ENCODE assay signal across 31 cellular contexts in the genomic region with DNA sequence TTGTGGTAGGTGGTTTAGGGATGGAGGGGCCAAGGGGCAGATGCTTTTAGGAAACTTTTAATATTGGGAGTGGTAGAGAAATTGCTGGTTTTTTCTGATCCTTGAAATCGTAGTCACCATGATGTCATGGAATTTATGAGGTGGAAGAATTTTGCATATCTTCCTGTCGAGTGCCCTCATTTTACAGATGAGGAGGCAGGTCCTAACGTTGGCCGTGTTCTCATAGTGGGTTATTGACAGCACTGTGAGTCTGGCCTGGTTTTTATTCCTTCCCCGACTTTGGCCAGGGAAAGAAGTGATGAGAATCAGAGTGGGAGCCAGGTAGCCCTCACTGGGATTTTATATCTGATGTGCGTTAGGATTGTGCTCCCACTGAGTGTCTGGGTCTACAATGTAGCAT. TPM values are rescaled to one million over a fixed set of nuclear protein-coding genes. Genes with fewer than 3 reads are reported as not detected.
DNase-seq lines count a peak whose midpoint lies in the region; ATAC-seq and TF ChIP-seq lines count a peak whose summit lies in the region.
"Had no signal": no experiment of that assay in that cellular context is flagged by ENCODE, and none has a peak within 500 bp of the region (broad histone marks: within the 10 kb centered on the region; RNA-seq: fewer than 3 reads in every experiment).

No MANE protein-coding gene starts in this region.

- TF ChIP-seq CTCF in CD8-positive, alpha-beta T cell (IDR thresholded peaks at IDR 0.05), result no peak
- no peak for TF ChIP-seq CTCF in osteocyte (IDR thresholded peaks at IDR 0.05)

- POLR2A ChIA-PET in CD8-positive, alpha-beta T cell (lab: Charles Lee), result no interaction called here

- no peak for ATAC-seq in CD8-positive, alpha-beta T cell
- no peak for ATAC-seq in stimulated activated memory B cell treated with anti-CD40 and anti-IgM and Interleukin-4, amounts not matched to agents 10 μg/mL and 1 μg/mL and 100 μg/mL, for 72 hours
- ATAC-seq in GM19351 (IDR thresholded peaks at IDR 0.05; ENCODE audit: unreplicated experiment) (no peak), GM19324 (IDR thresholded peaks at IDR 0.05; ENCODE audit: low FRiP score, unreplicated experiment) (no peak)
- ATAC-seq: A549, HepG2, psoas muscle had no signal

- H3K27me3 Mint-ChIP-seq in activated CD4-positive, alpha-beta T cell treated with anti-CD3 and anti-CD28 coated beads, Interleukin-2, amount 10 ng/mL, durations not matched to agents 24 days and 14 days, result no peaks in the 10 kb centered on the region
- H3K27me3 Mint-ChIP-seq in CD8-positive, alpha-beta T cell (ENCODE audit: low read depth), result no peaks in the 10 kb centered on the region
- no peaks in the 10 kb centered on the region for H3K27me3 Mint-ChIP-seq in activated T-helper 2 cell treated with anti-CD3 and anti-CD28 coated beads, Interferon-gamma antibody, Interleukin-2, Interleukin-4, amounts not matched to agents 10 μg/mL and 5 μg/mL and 100 μg/mL, durations not matched to agents 14 hours and 24 hours and 36 hours (ENCODE audit: low read depth)
- no peaks in the 10 kb centered on the region for H3K27me3 Mint-ChIP-seq in stimulated activated memory B cell treated with anti-CD40 and anti-IgM and Interleukin-4, amounts not matched to agents 10 μg/mL and 1 μg/mL and 100 μg/mL, for 72 hours
- H3K27me3 Mint-ChIP-seq in osteocyte (ENCODE audit: unreplicated experiment), result no peaks in the 10 kb centered on the region

- DNase-seq in activated CD4-positive, alpha-beta T cell treated with anti-CD3 and anti-CD28 coated beads, Interleukin-2, amount 10 ng/mL, durations not matched to agents 24 days and 14 days, result no peak
- DNase-seq in activated CD4-positive, alpha-beta T cell treated with anti-CD3 and anti-CD28 coated beads, Interleukin-2, amount 50 U/mL, for 4 hours, result no peak
- no peak for DNase-seq in CD8-positive, alpha-beta T cell
- DNase-seq in activated T-helper 2 cell treated with anti-CD3 and anti-CD28 coated beads, Interferon-gamma antibody, Interleukin-2, Interleukin-4, amounts not matched to agents 10 μg/mL and 5 μg/mL and 100 μg/mL, durations not matched to agents 14 hours and 24 hours and 36 hours (ENCODE audit: low spot score), result no peak
- DNase-seq in osteocyte (ENCODE audit: extremely low spot score, unreplicated experiment), result no peak
- DNase-seq: activated CD4-positive, CD25-positive, alpha-beta regulatory T cell treated with anti-CD3 and anti-CD28 coated beads, Interleukin-2, amount 50 U/mL, for 72 hours; amniotic stem cell; C1 segment of cervical spinal cord; dorsolateral prefrontal cortex; foreskin fibroblast; GDM1; GM23248; immature natural killer cell; left ventricle myocardium inferior; NCI-H1105 treated with DMSO at 0.1 percent for 48 hours; NK-92 treated with Interleukin-12 subunit alpha and Interleukin-12 subunit beta, amount 100 ng/mL, for 24 hours; Peyer's patch; psoas muscle; stomach; T-helper 9 cell had no signal

- H3K36me3 ChIP-seq in CD8-positive, alpha-beta T cell (ENCODE audit: insufficient read depth, low read length), result peaks cover 78% of the 10 kb centered on the region

- no peaks in the 10 kb centered on the region for H3K9me3 ChIP-seq in CD8-positive, alpha-beta T cell (ENCODE audit: low read length)
- H3K9me3 ChIP-seq: left ventricle myocardium inferior, Peyer's patch, psoas muscle, stomach had no signal

- H3K36me3 Mint-ChIP-seq in activated CD4-positive, alpha-beta T cell treated with anti-CD3 and anti-CD28 coated beads, Interleukin-2, amount 10 ng/mL, durations not matched to agents 24 days and 14 days (ENCODE audit: low read depth), result peaks cover 81% of the 10 kb centered on the region
- peaks cover 93% of the 10 kb centered on the region for H3K36me3 Mint-ChIP-seq in CD8-positive, alpha-beta T cell
- peaks cover 90% of the 10 kb centered on the region for H3K36me3 Mint-ChIP-seq in activated T-helper 2 cell treated with anti-CD3 and anti-CD28 coated beads, Interferon-gamma antibody, Interleukin-2, Interleukin-4, amounts not matched to agents 10 μg/mL and 5 μg/mL and 100 μg/mL, durations not matched to agents 14 hours and 24 hours and 36 hours (ENCODE audit: low read depth)
- peaks cover 93% of the 10 kb centered on the region for H3K36me3 Mint-ChIP-seq in stimulated activated memory B cell treated with anti-CD40 and anti-IgM and Interleukin-4, amounts not matched to agents 10 μg/mL and 1 μg/mL and 100 μg/mL, for 72 hours
- peaks cover 71% of the 10 kb centered on the region for H3K36me3 Mint-ChIP-seq in osteocyte (ENCODE audit: unreplicated experiment)

- H3K4me1 Mint-ChIP-seq in activated CD4-positive, alpha-beta T cell treated with anti-CD3 and anti-CD28 coated beads, Interleukin-2, amount 10 ng/mL, durations not matched to agents 24 days and 14 days, result peaks cover 34% of the 10 kb centered on the region
- peaks cover 22% of the 10 kb centered on the region for H3K4me1 Mint-ChIP-seq in CD8-positive, alpha-beta T cell (ENCODE audit: low read depth)
- H3K4me1 Mint-ChIP-seq in activated T-helper 2 cell treated with anti-CD3 and anti-CD28 coated beads, Interferon-gamma antibody, Interleukin-2, Interleukin-4, amounts not matched to agents 10 μg/mL and 5 μg/mL and 100 μg/mL, durations not matched to agents 14 hours and 24 hours and 36 hours (ENCODE audit: low read depth), result peaks cover 41% of the 10 kb centered on the region
- peaks cover 44% of the 10 kb centered on the region for H3K4me1 Mint-ChIP-seq in stimulated activated memory B cell treated with anti-CD40 and anti-IgM and Interleukin-4, amounts not matched to agents 10 μg/mL and 1 μg/mL and 100 μg/mL, for 72 hours
- no peaks in the 10 kb centered on the region for H3K4me1 Mint-ChIP-seq in osteocyte (ENCODE audit: unreplicated experiment)
- H3K4me1 Mint-ChIP-seq: neural progenitor cell had no signal

- H3K27ac Mint-ChIP-seq in activated CD4-positive, alpha-beta T cell treated with anti-CD3 and anti-CD28 coated beads, Interleukin-2, amount 10 ng/mL, durations not matched to agents 24 days and 14 days, result peak overlapping the region; percentile 15
- H3K27ac Mint-ChIP-seq in CD8-positive, alpha-beta T cell, result peak overlapping the region; percentile 8
- peak overlapping the region; percentile 78 for H3K27ac Mint-ChIP-seq in activated T-helper 2 cell treated with anti-CD3 and anti-CD28 coated beads, Interferon-gamma antibody, Interleukin-2, Interleukin-4, amounts not matched to agents 10 μg/mL and 5 μg/mL and 100 μg/mL, durations not matched to agents 14 hours and 24 hours and 36 hours
- H3K27ac Mint-ChIP-seq in stimulated activated memory B cell treated with anti-CD40 and anti-IgM and Interleukin-4, amounts not matched to agents 10 μg/mL and 1 μg/mL and 100 μg/mL, for 72 hours, result peak overlapping the region; percentile 74
- no peak overlapping the region for H3K27ac Mint-ChIP-seq in osteocyte (ENCODE audit: unreplicated experiment)
- H3K27ac Mint-ChIP-seq: neural progenitor cell had no signal

- intact Hi-C loops in activated CD4-positive, alpha-beta T cell treated with anti-CD3 and anti-CD28 coated beads, Interleukin-2, amount 10 ng/mL, durations not matched to agents 24 days and 14 days (cut with micrococcal nuclease), result no loop called here
- intact Hi-C loops in CD8-positive, alpha-beta T cell (cut with DNase I, micrococcal nuclease), result no loop called here
- intact Hi-C loops in activated T-helper 2 cell treated with anti-CD3 and anti-CD28 coated beads, Interferon-gamma antibody, Interleukin-2, Interleukin-4, amounts not matched to agents 10 μg/mL and 5 μg/mL and 100 μg/mL, durations not matched to agents 14 hours and 24 hours and 36 hours (cut with micrococcal nuclease), result no loop called here

- H3K4me3 Mint-ChIP-seq in activated CD4-positive, alpha-beta T cell treated with anti-CD3 and anti-CD28 coated beads, Interleukin-2, amount 10 ng/mL, durations not matched to agents 24 days and 14 days, result peak overlapping the region; percentile 16
- no peak overlapping the region for H3K4me3 Mint-ChIP-seq in CD8-positive, alpha-beta T cell
- no peak overlapping the region for H3K4me3 Mint-ChIP-seq in activated T-helper 2 cell treated with anti-CD3 and anti-CD28 coated beads, Interferon-gamma antibody, Interleukin-2, Interleukin-4, amounts not matched to agents 10 μg/mL and 5 μg/mL and 100 μg/mL, durations not matched to agents 14 hours and 24 hours and 36 hours (ENCODE audit: low read depth)
- H3K4me3 Mint-ChIP-seq in stimulated activated memory B cell treated with anti-CD40 and anti-IgM and Interleukin-4, amounts not matched to agents 10 μg/mL and 1 μg/mL and 100 μg/mL, for 72 hours, result no peak overlapping the region
- no peak overlapping the region for H3K4me3 Mint-ChIP-seq in osteocyte (ENCODE audit: unreplicated experiment)
- H3K4me3 Mint-ChIP-seq: immature natural killer cell, neural progenitor cell had no signal

- H3K27ac ChIP-seq in CD8-positive, alpha-beta T cell (ENCODE audit: low read depth, low read length), result no peak overlapping the region
- H3K27ac ChIP-seq: A549, cardiac muscle cell, left ventricle myocardium inferior, neural progenitor cell, Peyer's patch, psoas muscle, stomach had no signal

- CTCF ChIA-PET in CD8-positive, alpha-beta T cell (lab: Charles Lee), result no interaction called here

- H3K9me3 Mint-ChIP-seq in activated CD4-positive, alpha-beta T cell treated with anti-CD3 and anti-CD28 coated beads, Interleukin-2, amount 10 ng/mL, durations not matched to agents 24 days and 14 days, result no peaks in the 10 kb centered on the region
- H3K9me3 Mint-ChIP-seq in CD8-positive, alpha-beta T cell, result no peaks in the 10 kb centered on the region
- H3K9me3 Mint-ChIP-seq in activated T-helper 2 cell treated with anti-CD3 and anti-CD28 coated beads, Interferon-gamma antibody, Interleukin-2, Interleukin-4, amounts not matched to agents 10 μg/mL and 5 μg/mL and 100 μg/mL, durations not matched to agents 14 hours and 24 hours and 36 hours, result no peaks in the 10 kb centered on the region
- H3K9me3 Mint-ChIP-seq in stimulated activated memory B cell treated with anti-CD40 and anti-IgM and Interleukin-4, amounts not matched to agents 10 μg/mL and 1 μg/mL and 100 μg/mL, for 72 hours, result no peaks in the 10 kb centered on the region
- H3K9me3 Mint-ChIP-seq in osteocyte (ENCODE audit: unreplicated experiment), result no peaks in the 10 kb centered on the region
- H3K9me3 Mint-ChIP-seq: immature natural killer cell, neural progenitor cell had no signal

- H3K4me1 ChIP-seq in CD8-positive, alpha-beta T cell (ENCODE audit: insufficient read depth, low read length), result no peaks in the 10 kb centered on the region
- H3K4me1 ChIP-seq: left ventricle myocardium inferior, neural progenitor cell, Peyer's patch, psoas muscle, stomach had no signal

- no peak overlapping the region for H3K4me3 ChIP-seq in CD8-positive, alpha-beta T cell (ENCODE audit: low read depth, low read length)
- H3K4me3 ChIP-seq: A549, cardiac muscle cell, dorsolateral prefrontal cortex, GM23248, left ventricle myocardium inferior, neural progenitor cell, Peyer's patch, psoas muscle, SK-N-MC, stomach had no signal

- no peaks in the 10 kb centered on the region for H3K27me3 ChIP-seq in CD8-positive, alpha-beta T cell (ENCODE audit: insufficient read depth, low read length)
- H3K27me3 ChIP-seq: cardiac muscle cell, dorsolateral prefrontal cortex, neural progenitor cell, Peyer's patch, stomach had no signal

RNA-seq across cellular contexts. Expression of gene PACS1, which starts 8.8 kb away (rescaled TPM):
- total RNA-seq in activated CD4-positive, alpha-beta T cell treated with anti-CD3 and anti-CD28 coated beads, Interleukin-2, amount 10 ng/mL, durations not matched to agents 24 days and 14 days, result 90.9 and 96.7 TPM in 2 replicates
- total RNA-seq in CD8-positive, alpha-beta T cell, result 100 to 1,000 TPM; 161 to 176 TPM
- total RNA-seq in activated T-helper 2 cell treated with anti-CD3 and anti-CD28 coated beads, Interferon-gamma antibody, Interleukin-2, Interleukin-4, amounts not matched to agents 10 μg/mL and 5 μg/mL and 100 μg/mL, durations not matched to agents 14 hours and 24 hours and 36 hours, result 75.6 and 83.7 TPM in 2 replicates
- 83.8 and 84.9 TPM in 2 replicates for total RNA-seq in osteocyte

RNA-seq across cellular contexts. Expression of gene SF3B2, which starts 9.1 kb away (rescaled TPM):
- 283 and 284 TPM in 2 replicates for total RNA-seq in activated CD4-positive, alpha-beta T cell treated with anti-CD3 and anti-CD28 coated beads, Interleukin-2, amount 10 ng/mL, durations not matched to agents 24 days and 14 days
- total RNA-seq in CD8-positive, alpha-beta T cell, result 100 to 1,000 TPM; 196 to 217 TPM
- 252 and 268 TPM in 2 replicates for total RNA-seq in activated T-helper 2 cell treated with anti-CD3 and anti-CD28 coated beads, Interferon-gamma antibody, Interleukin-2, Interleukin-4, amounts not matched to agents 10 μg/mL and 5 μg/mL and 100 μg/mL, durations not matched to agents 14 hours and 24 hours and 36 hours
- 193 and 198 TPM in 2 replicates for total RNA-seq in osteocyte

RNA-seq across cellular contexts. Expression of gene GAL3ST3, which starts 12.3 kb away (rescaled TPM):
- not detected in 2 replicates for total RNA-seq in activated CD4-positive, alpha-beta T cell treated with anti-CD3 and anti-CD28 coated beads, Interleukin-2, amount 10 ng/mL, durations not matched to agents 24 days and 14 days
- total RNA-seq in CD8-positive, alpha-beta T cell, result not detected
- 0.18 TPM in 1 of 2 replicates, not detected in the other for total RNA-seq in activated T-helper 2 cell treated with anti-CD3 and anti-CD28 coated beads, Interferon-gamma antibody, Interleukin-2, Interleukin-4, amounts not matched to agents 10 μg/mL and 5 μg/mL and 100 μg/mL, durations not matched to agents 14 hours and 24 hours and 36 hours
- total RNA-seq in osteocyte, result 0.71 and 0.94 TPM in 2 replicates
- total RNA-seq: GM23248, HepG2, mononuclear cell, NCI-H460, Peyer's patch, stomach, ureter had no signal

RNA-seq across cellular contexts. Expression of gene CATSPER1, which starts 35.0 kb away (rescaled TPM):
- total RNA-seq in activated CD4-positive, alpha-beta T cell treated with anti-CD3 and anti-CD28 coated beads, Interleukin-2, amount 10 ng/mL, durations not matched to agents 24 days and 14 days, result 0.28 and 0.30 TPM in 2 replicates
- total RNA-seq in CD8-positive, alpha-beta T cell, result not detected
- 0.46 and 0.78 TPM in 2 replicates for total RNA-seq in activated T-helper 2 cell treated with anti-CD3 and anti-CD28 coated beads, Interferon-gamma antibody, Interleukin-2, Interleukin-4, amounts not matched to agents 10 μg/mL and 5 μg/mL and 100 μg/mL, durations not matched to agents 14 hours and 24 hours and 36 hours
- total RNA-seq in osteocyte, result 0.54 and 1.1 TPM in 2 replicates
- total RNA-seq: cardiac muscle cell, GM23248, HepG2, left ventricle myocardium inferior, NCI-H460, Peyer's patch, psoas muscle, stomach, ureter had no signal

RNA-seq across cellular contexts. Expression of gene CST6, which starts 49.5 kb away (rescaled TPM):
- total RNA-seq in activated CD4-positive, alpha-beta T cell treated with anti-CD3 and anti-CD28 coated beads, Interleukin-2, amount 10 ng/mL, durations not matched to agents 24 days and 14 days, result 0.45 and 1.5 TPM in 2 replicates
- not detected for total RNA-seq in CD8-positive, alpha-beta T cell
- total RNA-seq in activated T-helper 2 cell treated with anti-CD3 and anti-CD28 coated beads, Interferon-gamma antibody, Interleukin-2, Interleukin-4, amounts not matched to agents 10 μg/mL and 5 μg/mL and 100 μg/mL, durations not matched to agents 14 hours and 24 hours and 36 hours, result 0.69 and 0.75 TPM in 2 replicates
- total RNA-seq in osteocyte, result not detected in 2 replicates
- total RNA-seq: cardiac muscle cell, HepG2, left ventricle myocardium inferior, mononuclear cell, NCI-H460, Peyer's patch had no signal
